In genomic region chr9:93466416-93467061, GRCh38 we compare ENCODE assay signal across 11 cellular contexts. TPM values are rescaled to one million over a fixed set of nuclear protein-coding genes. Genes with fewer than 3 reads are reported as not detected.
DNase-seq lines count a peak whose midpoint lies in the region; ATAC-seq, FAIRE-seq and TF ChIP-seq lines count a peak whose summit lies in the region.
"Had no signal": no experiment of that assay in that cellular context is flagged by ENCODE, and none has a peak within 500 bp of the region (broad histone marks: within the 10 kb centered on the region; RNA-seq: fewer than 3 reads in every experiment).

No MANE protein-coding gene starts in this region.

- no peaks in the 10 kb centered on the region for H3K36me3 Mint-ChIP-seq in neural crest cell (ENCODE audit: low read depth)

- peaks cover 57% of the 10 kb centered on the region for H3K4me1 Mint-ChIP-seq in neural crest cell

- peak overlapping the region; percentile 91 for H3K27ac Mint-ChIP-seq in neural crest cell (ENCODE audit: unreplicated experiment)

- H3K36me3 ChIP-seq in OCI-LY1 (ENCODE audit: insufficient read depth, low read length) (peaks cover 17% of the 10 kb centered on the region), bronchial epithelial cell (ENCODE audit: control insufficient read depth, insufficient read depth, low read length) (no peaks in the 10 kb centered on the region)

- DNase-seq in ELF-1 (ENCODE audit: low read depth, low spot score) (peak; percentile 18), bronchial epithelial cell (ENCODE audit: low read depth) (peak; percentile 22), neural crest cell (ENCODE audit: low read depth, low spot score) (no peak), NCI-H2081 (lab: John Stamatoyannopoulos, UW) (no peak)
- DNase-seq: activated gamma-delta T cell treated with Interleukin-2 at 50 U/mL for 16 hours, GDM1 had no signal

- peaks cover 100% of the 10 kb centered on the region for H3K79me2 ChIP-seq in OCI-LY1 (ENCODE audit: insufficient read depth, low read length)

- no peak overlapping the region for H3K4me3 Mint-ChIP-seq in neural crest cell

- no peak overlapping the region for H2AFZ ChIP-seq in OCI-LY1 (ENCODE audit: low read length)

- H3K27ac ChIP-seq in OCI-LY1 (ENCODE audit: low read depth, low read length, poor library complexity, severe bottlenecking) = peak overlapping the region; percentile 96

- H3F3A ChIP-seq in OCI-LY1 (ENCODE audit: insufficient read depth, low read length) = no peaks in the 10 kb centered on the region

- TF ChIP-seq CTCF in OCI-LY1 (IDR thresholded peaks at IDR 0.05; ENCODE audit: low read length) (no peak), bronchial epithelial cell (IDR thresholded peaks at IDR 0.05; ENCODE audit: insufficient read depth, low read length, severe bottlenecking) (no peak), neural crest cell (conservative IDR thresholded peaks at IDR 0.05) (no peak)

- no peaks in the 10 kb centered on the region for H3K9me3 Mint-ChIP-seq in neural crest cell

- ATAC-seq in HG02852 (IDR thresholded peaks at IDR 0.05; ENCODE audit: unreplicated experiment) (no peak), GM19324 (IDR thresholded peaks at IDR 0.05; ENCODE audit: low FRiP score, unreplicated experiment) (no peak)

- H3K4me3 ChIP-seq in OCI-LY1 (ENCODE audit: low read depth, low read length, poor library complexity, severe bottlenecking) (peak overlapping the region; percentile 44), bronchial epithelial cell (ENCODE audit: low read depth, low read length) (no peak overlapping the region)
- H3K4me3 ChIP-seq: smooth muscle cell had no signal

- peak overlapping the region; percentile 87 for H3K4me2 ChIP-seq in OCI-LY1 (ENCODE audit: low read length)
- H3K4me2 ChIP-seq: smooth muscle cell had no signal

- peak overlapping the region; percentile 51 for H3K9ac ChIP-seq in OCI-LY1 (ENCODE audit: low read length)

- no peaks in the 10 kb centered on the region for H3K27me3 Mint-ChIP-seq in neural crest cell (ENCODE audit: low read depth)

- no peaks in the 10 kb centered on the region for H3K27me3 ChIP-seq in OCI-LY1 (ENCODE audit: insufficient read depth, low read length)
- H3K27me3 ChIP-seq in bronchial epithelial cell (ENCODE audit: control insufficient read depth, insufficient read depth, low read length) = no peaks in the 10 kb centered on the region

- no peaks in the 10 kb centered on the region for H3K9me3 ChIP-seq in OCI-LY1 (ENCODE audit: low read length)

- H3K4me1 ChIP-seq in OCI-LY1 (ENCODE audit: insufficient read depth, low read length, severe bottlenecking) = peaks cover 80% of the 10 kb centered on the region

- no peak for FAIRE-seq in bronchial epithelial cell (lab: Jason Lieb, UNC)
- FAIRE-seq: GM19239 had no signal

- no peaks in the 10 kb centered on the region for H4K20me1 ChIP-seq in OCI-LY1 (ENCODE audit: insufficient read depth, low read length)

- no peaks in the 10 kb centered on the region for H3K9me2 ChIP-seq in OCI-LY1 (ENCODE audit: low read depth, low read length)

RNA-seq across cellular contexts. Expression of gene FAM120AOS, which starts 13.2 kb away (rescaled TPM):
- total RNA-seq in bronchial epithelial cell (47.1 and 63.1 TPM in 2 replicates), neural crest cell (45.9 and 52.0 TPM in 2 replicates)

RNA-seq across cellular contexts. Expression of gene FAM120A, which starts 15.1 kb away (rescaled TPM):
- 69.0 and 100 TPM in 2 replicates for total RNA-seq in bronchial epithelial cell
- 57.3 and 59.5 TPM in 2 replicates for total RNA-seq in neural crest cell

Comparison
In these comparisons a context has a peak if more than half of its experiments do, and no peak if none do; other contexts are left out.
1. DNase-seq: peak in ELF-1 (single experiment) and bronchial epithelial cell (single experiment); none in neural crest cell (single experiment) and NCI-H2081 (0 of 2).